In genomic region chr7:30800785-30801252, GRCh38 we compare ENCODE assay signal across 1 cellular context.
A peak's percentile ranks its signal among the peaks of the same experiment; 100 is the strongest.
TF ChIP-seq lines count a peak whose summit lies in the region.

No MANE protein-coding gene starts in this region.

TF ChIP-seq in IMR-90, 13 proteins besides CTCF, POLR2A, EP300 and RAD21 (continued from another document):
- no peak for TF ChIP-seq ELK1 (IDR thresholded peaks at IDR 0.05; ENCODE audit: borderline replicate concordance, low read depth, low read length)
- TF ChIP-seq RCOR1 (IDR thresholded peaks at IDR 0.05; ENCODE audit: insufficient replicate concordance, low read length), result no peak
- no peak for TF ChIP-seq BHLHE40 (IDR thresholded peaks at IDR 0.05; ENCODE audit: low read depth, low read length)
- no peak for TF ChIP-seq FOS (IDR thresholded peaks at IDR 0.05; ENCODE audit: low read depth, low read length)
- TF ChIP-seq MAFK (IDR thresholded peaks at IDR 0.05; ENCODE audit: low read depth, low read length), result no peak
- TF ChIP-seq MAZ (IDR thresholded peaks at IDR 0.05; ENCODE audit: borderline replicate concordance, low read depth, low read length), result 0 out of 2 replicates have a peak, but pooled peaks have one; percentile 21
- no peak for TF ChIP-seq NFE2L2 (IDR thresholded peaks at IDR 0.05; ENCODE audit: low read depth, low read length)
- no peak for TF ChIP-seq MXI1 (IDR thresholded peaks at IDR 0.05; ENCODE audit: borderline replicate concordance, low read depth, low read length)
- TF ChIP-seq RFX5 (IDR thresholded peaks at IDR 0.05; ENCODE audit: low read depth, low read length), result no peak
- no peak for TF ChIP-seq CHD1 (IDR thresholded peaks at IDR 0.05; ENCODE audit: low read depth, low read length)
